ENCODE assay signal across 8 cellular contexts in the genomic region with DNA sequence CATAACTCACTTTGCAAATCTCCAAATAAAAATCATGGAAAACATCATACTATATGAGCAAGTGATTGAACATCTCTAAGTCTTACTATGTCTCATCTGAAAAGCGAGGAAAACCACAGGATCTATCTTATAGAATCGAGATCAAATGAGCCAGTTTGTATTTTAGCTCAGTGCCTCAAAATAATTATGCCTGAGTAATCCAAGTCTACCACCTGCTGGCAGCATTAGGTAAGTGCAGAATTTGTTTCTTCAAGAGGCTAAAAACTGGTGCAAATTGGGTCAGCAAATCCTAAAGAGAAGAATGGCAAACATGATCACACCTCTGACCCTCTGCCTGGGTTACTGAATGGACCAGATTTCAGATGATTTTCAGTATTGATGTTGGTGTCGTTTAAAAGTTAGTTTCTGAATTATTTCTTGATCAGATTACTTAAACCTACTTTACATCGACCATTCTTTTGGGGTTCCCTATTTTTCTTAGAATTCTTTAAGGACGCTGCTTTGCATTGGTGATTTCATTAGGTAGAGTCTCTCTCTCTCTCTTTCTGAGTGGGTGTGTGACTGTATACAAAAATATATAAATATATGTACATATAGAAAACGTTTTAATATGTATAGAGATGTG. TPM values are rescaled to one million over a fixed set of nuclear protein-coding genes. Genes with fewer than 3 reads are reported as not detected.
DNase-seq lines count a peak whose midpoint lies in the region; ATAC-seq and TF ChIP-seq lines count a peak whose summit lies in the region.

No MANE protein-coding gene starts in this region.

- TF ChIP-seq POLR2A in gastroesophageal sphincter (IDR thresholded peaks at IDR 0.05): no peak

- no peaks in the 10 kb centered on the region for H3K4me1 ChIP-seq in gastroesophageal sphincter

- H3K27me3 ChIP-seq in gastroesophageal sphincter: peaks cover 9% of the 10 kb centered on the region

- no peak overlapping the region for H3K4me3 ChIP-seq in gastroesophageal sphincter

- peaks cover 0 to 12% (median 0%) of the 10 kb centered on the region in 3 donors for H3K9me3 ChIP-seq in gastroesophageal sphincter

- H3K27me3 Mint-ChIP-seq in HFFc6 (ENCODE audit: insufficient read depth) (no peaks in the 10 kb centered on the region; the same call in none of the 2 replicates), progenitor cell of endocrine pancreas (peaks cover 30% of the 10 kb centered on the region)
- H3K27me3 Mint-ChIP-seq in activated T-cell treated with anti-CD3 and anti-CD28 coated beads, Interleukin-2, amount 50 U/mL, for 4 hours (ENCODE audit: low read depth): peaks cover 22% of the 10 kb centered on the region

- peak; percentile 53 for DNase-seq in DMS114 treated with DMSO at 0.1 percent for 48 hours (lab: John Stamatoyannopoulos, UW; ENCODE audit: unreplicated experiment)
- DNase-seq in HFFc6: peak; percentile 63
- peak; percentile 87 for DNase-seq in NCI-H69 (lab: John Stamatoyannopoulos, UW)
- peak; percentile 20 for DNase-seq in activated T-cell treated with anti-CD3 and anti-CD28 coated beads, Interleukin-2, amount 50 U/mL, for 4 hours
- DNase-seq in progenitor cell of endocrine pancreas (ENCODE audit: low spot score, unreplicated experiment): no peak

- H3K36me3 Mint-ChIP-seq in HFFc6 (ENCODE audit: low read depth): peaks cover 17% of the 10 kb centered on the region
- H3K36me3 Mint-ChIP-seq in activated T-cell treated with anti-CD3 and anti-CD28 coated beads, Interleukin-2, amount 50 U/mL, for 4 hours (ENCODE audit: insufficient read depth): no peaks in the 10 kb centered on the region
- no peaks in the 10 kb centered on the region for H3K36me3 Mint-ChIP-seq in progenitor cell of endocrine pancreas (ENCODE audit: insufficient read depth)

- TF ChIP-seq EP300 in gastroesophageal sphincter (IDR thresholded peaks at IDR 0.05): no peak

- H3K27ac Mint-ChIP-seq in HFFc6: no peak overlapping the region
- no peak overlapping the region for H3K27ac Mint-ChIP-seq in progenitor cell of endocrine pancreas

- no peaks in the 10 kb centered on the region for H3K36me3 ChIP-seq in gastroesophageal sphincter

- ATAC-seq in activated T-cell treated with anti-CD3 and anti-CD28 coated beads, Interleukin-2, amount 50 U/mL, for 4 hours: peak in 1 of 2 donors; percentile 48
- ATAC-seq in gastroesophageal sphincter (no peak), HG02610 (IDR thresholded peaks at IDR 0.05; ENCODE audit: unreplicated experiment) (no peak), GM21515 (IDR thresholded peaks at IDR 0.05; ENCODE audit: unreplicated experiment) (no peak)

- H3K27ac ChIP-seq in gastroesophageal sphincter: no peak overlapping the region

- H3K4me3 Mint-ChIP-seq in HFFc6 (peak overlapping the region; percentile 67), progenitor cell of endocrine pancreas (ENCODE audit: low read depth) (no peak overlapping the region)
- H3K4me3 Mint-ChIP-seq in activated T-cell treated with anti-CD3 and anti-CD28 coated beads, Interleukin-2, amount 50 U/mL, for 4 hours: no peak overlapping the region

- TF ChIP-seq CTCF in HFFc6 (IDR thresholded peaks at IDR 0.05): peak; percentile 97
- TF ChIP-seq CTCF in gastroesophageal sphincter (IDR thresholded peaks at IDR 0.05): peak; percentile 86 to 91 (median 89)
- TF ChIP-seq CTCF in progenitor cell of endocrine pancreas (IDR thresholded peaks at IDR 0.05; ENCODE audit: unreplicated experiment): peak; percentile 82

- peaks cover 9% of the 10 kb centered on the region for H3K9me3 Mint-ChIP-seq in HFFc6
- H3K9me3 Mint-ChIP-seq in activated T-cell treated with anti-CD3 and anti-CD28 coated beads, Interleukin-2, amount 50 U/mL, for 4 hours: peaks cover 5% of the 10 kb centered on the region
- peaks cover 7% of the 10 kb centered on the region for H3K9me3 Mint-ChIP-seq in progenitor cell of endocrine pancreas (ENCODE audit: low read depth)

- WGBS in gastroesophageal sphincter (ENCODE audit: low coverage in 1 of 2), 2 donors: 22 to 27% methylated on average over 6 of the region's 6 CpGs

- H3K4me1 Mint-ChIP-seq in HFFc6 (ENCODE audit: low read depth): peaks cover 7% of the 10 kb centered on the region
- peaks cover 3% of the 10 kb centered on the region for H3K4me1 Mint-ChIP-seq in activated T-cell treated with anti-CD3 and anti-CD28 coated beads, Interleukin-2, amount 50 U/mL, for 4 hours (ENCODE audit: low read depth)
- no peaks in the 10 kb centered on the region for H3K4me1 Mint-ChIP-seq in progenitor cell of endocrine pancreas (ENCODE audit: low read depth)

RNA-seq across cellular contexts. Expression of gene FHOD3, which starts 12.7 kb away (rescaled TPM):
- total RNA-seq in HFFc6 (2021; fragmentation: NEBNext Ultra II Directional; extraction: Animal tissue kit (Norgen Biotek cat#: 25700)): 10 to 100 TPM; 32.8 to 67.6 (median 61.4) TPM
- total RNA-seq in activated T-cell treated with anti-CD3 and anti-CD28 coated beads, Interleukin-2, amount 50 U/mL, for 4 hours: under 1 TPM in 1 of 3 donors, not detected in 2; 0.13 TPM
- total RNA-seq in gastroesophageal sphincter (10 to 100 TPM; 18.4 to 36.7 (median 30.4) TPM), progenitor cell of endocrine pancreas (1.6 and 2.6 TPM in 2 replicates)
